In the genomic region with DNA sequence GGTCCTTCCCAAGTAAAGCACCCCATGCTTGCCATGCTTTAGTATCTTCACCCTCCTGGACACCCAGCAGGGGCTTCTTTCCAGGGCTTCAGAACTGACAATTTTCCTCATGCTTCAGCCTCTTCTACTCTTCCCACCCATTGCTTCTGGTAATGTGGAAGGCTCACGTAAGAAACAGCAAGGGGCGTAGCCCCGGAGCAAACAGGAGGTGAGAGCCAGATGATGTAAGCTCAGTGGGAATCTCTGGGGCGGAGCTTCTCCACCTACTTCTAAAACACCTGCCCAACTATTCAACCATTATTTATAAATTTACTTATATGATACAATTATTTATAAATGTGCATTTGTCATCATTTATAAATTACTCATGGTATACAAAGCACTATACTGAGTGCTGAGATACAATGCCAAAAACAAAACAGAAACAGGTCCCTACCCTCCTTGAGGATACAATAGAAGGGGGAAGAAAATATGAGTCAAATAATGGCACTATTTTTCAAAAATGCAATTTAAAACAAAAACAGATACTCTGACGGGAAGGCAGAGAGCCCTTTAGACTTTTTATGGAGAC, we compare ENCODE assay signal across 17 cellular contexts.
"Had no signal": no experiment of that assay in that cellular context is flagged by ENCODE, and none has a peak within 500 bp of the region (broad histone marks: within the 10 kb centered on the region; RNA-seq: fewer than 3 reads in every experiment).

No MANE protein-coding gene starts in this region.

- H3K4me1 ChIP-seq: esophagus muscularis mucosa, heart right ventricle, lower lobe of right lung, sigmoid colon had no signal

- DNase-seq: activated CD4-positive, alpha-beta T cell treated with anti-CD3 and anti-CD28 coated beads, Interleukin-2, amount 10 ng/mL, durations not matched to agents 24 days and 14 days; activated CD8-positive, alpha-beta memory T cell treated with anti-CD3 and anti-CD28 coated beads, Interleukin-2, amount 10 ng/mL, durations not matched to agents 7 days and 5 days; activated CD8-positive, alpha-beta T cell treated with anti-CD3 and anti-CD28 coated beads for 36 hours; activated effector memory CD4-positive, alpha-beta T cell treated with anti-CD3 and anti-CD28 coated beads, Interleukin-2, amount 50 U/mL, for 16 hours; activated naive CD4-positive, alpha-beta T cell treated with anti-CD3 and anti-CD28 coated beads, Interleukin-2, amount 10 ng/mL, durations not matched to agents 7 days and 5 days; activated T-cell treated with anti-CD3 and anti-CD28 coated beads for 4 hours; heart right ventricle; kidney; lower lobe of right lung; natural killer cell; retina; sigmoid colon; stimulated activated CD4-positive, alpha-beta T cell treated with anti-CD3 and anti-CD28 coated beads, Interleukin-2, amount 100 ng/mL, for 48 hours; stimulated activated naive CD4-positive, alpha-beta T cell treated with Interleukin-2 at 50 U/mL for 16 hours had no signal

- ATAC-seq: activated CD4-positive, CD25-positive, alpha-beta regulatory T cell treated with anti-CD3 and anti-CD28 coated beads, Interleukin-2, amount 50 U/mL, for 24 hours; activated CD8-positive, alpha-beta memory T cell treated with anti-CD3 and anti-CD28 coated beads, Interleukin-2, amount 10 ng/mL, durations not matched to agents 7 days and 5 days; activated CD8-positive, alpha-beta T cell treated with anti-CD3 and anti-CD28 coated beads for 36 hours; heart right ventricle; left lobe of liver; lower lobe of right lung; natural killer cell had no signal

- H3K9me3 ChIP-seq: lower lobe of right lung, sigmoid colon had no signal

- H3K27ac ChIP-seq: esophagus muscularis mucosa, heart right ventricle, lower lobe of right lung, sigmoid colon had no signal

- H3K27me3 ChIP-seq: esophagus muscularis mucosa, sigmoid colon had no signal

- H3K36me3 ChIP-seq: esophagus muscularis mucosa, heart right ventricle, lower lobe of right lung, sigmoid colon had no signal

- H3K4me3 ChIP-seq: esophagus muscularis mucosa, heart right ventricle, lower lobe of right lung, sigmoid colon had no signal

- FAIRE-seq: kidney had no signal
